14 cellular contexts compared by ENCODE assay signal in genomic region chr15:93150910-93151309, GRCh38.
"Had no signal": no experiment of that assay in that cellular context is flagged by ENCODE, and none has a peak within 500 bp of the region (broad histone marks: within the 10 kb centered on the region; RNA-seq: fewer than 3 reads in every experiment).

No MANE protein-coding gene starts in this region.

- H3K4me3 Mint-ChIP-seq: endodermal cell; naive thymus-derived CD8-positive, alpha-beta T cell had no signal

- H3K27ac ChIP-seq: stomach, thyroid gland, vagina had no signal

- H3K27me3 ChIP-seq: stomach, thyroid gland, vagina had no signal

- ATAC-seq: activated CD4-positive, CD25-positive, alpha-beta regulatory T cell treated with anti-CD3 and anti-CD28 coated beads, Interleukin-2, amount 50 U/mL, for 24 hours; mucosa of descending colon; naive thymus-derived CD8-positive, alpha-beta T cell had no signal

- H3K4me3 ChIP-seq: mucosa of descending colon, stomach, thyroid gland, vagina had no signal

- H3K27ac Mint-ChIP-seq: endodermal cell had no signal

- H3K36me3 ChIP-seq: stomach, thyroid gland, vagina had no signal

- H3K9me3 ChIP-seq: mucosa of descending colon, thyroid gland, vagina had no signal

- DNase-seq: activated naive CD4-positive, alpha-beta T cell treated with anti-CD3 and anti-CD28 coated beads, Interleukin-2, amount 50 U/mL, for 16 hours; dermis blood vessel endothelial cell; endodermal cell; erythroblast; hippocampal formation; kidney glomerular epithelial cell; naive thymus-derived CD8-positive, alpha-beta T cell; stimulated activated CD4-positive, alpha-beta T cell treated with anti-CD3 and anti-CD28 coated beads, Interleukin-4, amount 100 ng/mL, for 4 hours; stomach; T-helper 2 cell; thyroid gland had no signal
